Comparison of ENCODE assay signal across 1 cellular context in the genomic region with DNA sequence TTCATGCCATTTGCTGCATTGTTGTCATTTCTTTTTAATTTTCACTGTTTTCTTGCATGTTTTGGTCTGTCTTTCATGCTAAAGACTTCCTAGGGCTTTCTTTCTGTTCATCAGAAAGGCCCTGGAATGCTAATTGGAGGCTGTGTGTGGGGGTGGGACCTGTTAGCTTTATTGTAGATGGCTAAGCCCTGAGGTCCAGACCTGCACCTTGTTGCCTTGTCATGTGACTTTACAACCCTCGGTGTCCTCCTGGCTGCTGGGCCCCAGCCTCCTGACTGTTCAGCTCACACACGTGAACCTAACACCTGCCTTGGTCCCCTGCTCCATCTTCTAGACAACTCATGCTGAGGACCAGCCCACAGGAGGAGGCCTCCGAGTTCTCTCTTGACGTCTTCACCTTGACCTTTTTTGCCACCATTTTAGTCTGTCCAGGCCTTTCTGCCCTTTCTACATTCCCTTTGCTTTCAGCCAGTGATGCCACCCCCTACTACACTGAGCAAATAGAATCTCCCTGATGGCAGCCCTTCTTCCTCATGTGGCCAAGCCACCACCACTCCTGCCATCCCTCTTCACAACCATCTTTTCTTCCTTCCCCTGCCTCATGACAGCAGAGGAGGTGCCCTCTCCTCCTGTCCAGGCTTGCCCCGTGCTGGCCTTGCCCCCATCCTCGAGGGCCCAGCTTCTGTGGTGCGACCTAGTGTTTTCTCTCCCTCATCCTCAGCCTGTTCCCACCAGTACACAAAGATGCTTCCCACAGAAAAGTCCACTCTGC.
A peak's percentile ranks its signal among the peaks of the same experiment; 100 is the strongest.
TF ChIP-seq lines count a peak whose summit lies in the region.

No MANE protein-coding gene starts in this region.

TF ChIP-seq in HEK293, 187 proteins besides CTCF, POLR2A, EP300 and RAD21 (continued from another document):
- TF ChIP-seq, protein P1, sequence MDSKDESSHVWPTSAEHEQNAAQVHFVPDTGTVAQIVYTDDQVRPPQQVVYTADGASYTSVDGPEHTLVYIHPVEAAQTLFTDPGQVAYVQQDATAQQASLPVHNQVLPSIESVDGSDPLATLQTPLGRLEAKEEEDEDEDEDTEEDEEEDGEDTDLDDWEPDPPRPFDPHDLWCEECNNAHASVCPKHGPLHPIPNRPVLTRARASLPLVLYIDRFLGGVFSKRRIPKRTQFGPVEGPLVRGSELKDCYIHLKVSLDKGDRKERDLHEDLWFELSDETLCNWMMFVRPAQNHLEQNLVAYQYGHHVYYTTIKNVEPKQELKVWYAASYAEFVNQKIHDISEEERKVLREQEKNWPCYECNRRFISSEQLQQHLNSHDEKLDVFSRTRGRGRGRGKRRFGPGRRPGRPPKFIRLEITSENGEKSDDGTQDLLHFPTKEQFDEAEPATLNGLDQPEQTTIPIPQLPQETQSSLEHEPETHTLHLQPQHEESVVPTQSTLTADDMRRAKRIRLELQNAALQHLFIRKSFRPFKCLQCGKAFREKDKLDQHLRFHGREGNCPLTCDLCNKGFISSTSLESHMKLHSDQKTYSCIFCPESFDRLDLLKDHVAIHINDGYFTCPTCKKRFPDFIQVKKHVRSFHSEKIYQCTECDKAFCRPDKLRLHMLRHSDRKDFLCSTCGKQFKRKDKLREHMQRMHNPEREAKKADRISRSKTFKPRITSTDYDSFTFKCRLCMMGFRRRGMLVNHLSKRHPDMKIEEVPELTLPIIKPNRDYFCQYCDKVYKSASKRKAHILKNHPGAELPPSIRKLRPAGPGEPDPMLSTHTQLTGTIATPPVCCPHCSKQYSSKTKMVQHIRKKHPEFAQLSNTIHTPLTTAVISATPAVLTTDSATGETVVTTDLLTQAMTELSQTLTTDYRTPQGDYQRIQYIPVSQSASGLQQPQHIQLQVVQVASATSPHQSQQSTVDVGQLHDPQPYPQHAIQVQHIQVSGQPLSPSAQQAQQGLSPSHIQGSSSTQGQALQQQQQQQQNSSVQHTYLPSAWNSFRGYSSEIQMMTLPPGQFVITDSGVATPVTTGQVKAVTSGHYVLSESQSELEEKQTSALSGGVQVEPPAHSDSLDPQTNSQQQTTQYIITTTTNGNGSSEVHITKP (tag by site-specific recombination; IDR thresholded peaks at IDR 0.05) = peak; percentile 80
- peak; percentile 58; the same call in 1 of the 2 replicates for TF ChIP-seq ZNF600 (tag by site-specific recombination; IDR thresholded peaks at IDR 0.05)
